ENCODE assay signal across 8 cellular contexts in the genomic region with DNA sequence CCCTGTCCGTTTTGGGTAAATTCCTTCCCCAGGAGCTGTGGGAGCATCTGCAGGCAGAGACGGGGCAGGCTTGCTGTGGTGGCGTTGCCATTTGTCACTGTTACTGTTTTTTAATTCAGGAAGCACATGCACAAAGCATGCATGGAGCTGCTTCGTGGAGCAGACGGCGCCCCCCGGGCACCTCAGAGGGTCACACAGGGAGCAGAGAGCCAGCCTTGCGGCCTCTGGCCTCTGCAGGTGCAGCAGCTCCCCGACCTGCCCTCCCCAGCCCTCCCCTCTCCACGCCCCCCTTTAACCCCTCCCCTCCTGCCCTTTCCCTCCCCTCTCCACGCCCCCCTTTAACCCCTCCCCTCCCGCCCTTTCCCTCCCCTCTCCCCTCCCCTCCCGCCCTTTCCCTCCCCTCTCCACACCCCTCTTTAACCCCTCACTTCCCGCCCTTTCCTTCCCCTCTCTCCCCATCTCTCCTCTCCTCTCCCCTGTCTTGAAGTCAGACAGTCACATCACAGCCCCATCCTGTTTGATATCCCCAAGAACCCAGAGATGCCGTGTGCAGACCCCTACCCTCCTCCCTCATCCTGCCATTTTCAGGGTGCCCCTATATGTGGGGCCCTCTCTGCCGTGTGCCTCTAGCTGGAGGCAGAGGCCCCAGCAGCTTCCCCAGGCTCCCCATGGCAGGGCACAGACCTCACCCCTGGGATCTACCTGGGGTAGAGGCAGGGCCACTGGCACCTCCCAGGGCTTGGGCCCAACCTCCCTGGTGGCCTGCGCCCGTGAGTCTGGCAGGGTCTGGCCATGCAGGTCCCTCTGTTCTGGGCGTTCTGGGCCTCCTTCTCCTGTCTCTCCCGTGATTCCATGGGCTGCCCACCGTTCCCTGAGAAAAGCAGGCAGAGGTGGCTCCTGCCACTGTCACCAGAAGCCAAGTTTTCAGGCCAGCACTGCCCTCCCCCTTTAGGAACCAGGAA. TPM values are rescaled to one million over a fixed set of nuclear protein-coding genes. Genes with fewer than 3 reads are reported as not detected.
DNase-seq lines count a peak whose midpoint lies in the region; ATAC-seq, FAIRE-seq and TF ChIP-seq lines count a peak whose summit lies in the region.

No MANE protein-coding gene starts in this region.

- H3K27me3 ChIP-seq in endodermal cell (ENCODE audit: control insufficient read depth, insufficient read depth, low read length, poor library complexity, severe bottlenecking) (no peaks in the 10 kb centered on the region), tibial artery (peaks cover 0 to 37% of the 10 kb centered on the region in 2 donors)

- no peaks in the 10 kb centered on the region for H3K27me3 Mint-ChIP-seq in activated CD4-positive, alpha-beta memory T cell treated with anti-CD3 and anti-CD28 coated beads, Interleukin-2, amount 10 ng/mL, durations not matched to agents 7 days and 5 days
- H3K27me3 Mint-ChIP-seq in endodermal cell (ENCODE audit: insufficient read depth), result no peaks in the 10 kb centered on the region

- H3K36me3 ChIP-seq in endodermal cell (ENCODE audit: control insufficient read depth, insufficient read depth, low read length), result no peaks in the 10 kb centered on the region
- H3K36me3 ChIP-seq in tibial artery, result no peaks in the 10 kb centered on the region

- 79 to 81% methylated on average over 9 to 18 of the region's 21 CpGs for WGBS in endodermal cell (ENCODE audit: insufficient coverage in 1 of 2, insufficient read length in 1 of 2), 2 experiments

- H3K9ac ChIP-seq in endodermal cell (ENCODE audit: extremely low read depth, low read length, poor library complexity, severe bottlenecking), result no peak overlapping the region

- no peaks in the 10 kb centered on the region for H3K9me3 Mint-ChIP-seq in activated CD4-positive, alpha-beta memory T cell treated with anti-CD3 and anti-CD28 coated beads, Interleukin-2, amount 10 ng/mL, durations not matched to agents 7 days and 5 days
- no peaks in the 10 kb centered on the region for H3K9me3 Mint-ChIP-seq in endodermal cell

- H3K4me1 Mint-ChIP-seq in activated CD4-positive, alpha-beta memory T cell treated with anti-CD3 and anti-CD28 coated beads, Interleukin-2, amount 10 ng/mL, durations not matched to agents 7 days and 5 days, result peaks cover 21% of the 10 kb centered on the region
- H3K4me1 Mint-ChIP-seq in endodermal cell, result peaks cover 7% of the 10 kb centered on the region

- DNase-seq in EH (ENCODE audit: low read depth) (peak; percentile 66), NCI-H1417 (lab: John Stamatoyannopoulos, UW) (peak; percentile 54 to 87 (median 83)), endodermal cell (peak; percentile 90), nucleus accumbens (lab: John Stamatoyannopoulos, UW) (peak in 33 of 56 donors; percentile 4 to 57 (median 35)), urothelium cell line (ENCODE audit: low spot score) (no peak), tibial artery (no peak)
- DNase-seq in activated CD4-positive, alpha-beta memory T cell treated with anti-CD3 and anti-CD28 coated beads, Interleukin-2, amount 10 ng/mL, durations not matched to agents 7 days and 5 days, result peak; percentile 43

- H3K4me3 ChIP-seq in endodermal cell (ENCODE audit: low read length) (no peak overlapping the region), tibial artery (no peak overlapping the region)

- no peak overlapping the region for H3K27ac Mint-ChIP-seq in activated CD4-positive, alpha-beta memory T cell treated with anti-CD3 and anti-CD28 coated beads, Interleukin-2, amount 10 ng/mL, durations not matched to agents 7 days and 5 days
- H3K27ac Mint-ChIP-seq in endodermal cell, result no peak overlapping the region

- no peaks in the 10 kb centered on the region for H3K36me3 Mint-ChIP-seq in activated CD4-positive, alpha-beta memory T cell treated with anti-CD3 and anti-CD28 coated beads, Interleukin-2, amount 10 ng/mL, durations not matched to agents 7 days and 5 days (ENCODE audit: low read depth)
- no peaks in the 10 kb centered on the region for H3K36me3 Mint-ChIP-seq in endodermal cell (ENCODE audit: low read depth)

- POLR2A ChIA-PET in activated CD4-positive, alpha-beta memory T cell treated with anti-CD3 and anti-CD28 coated beads, Interleukin-2, amount 10 ng/mL, durations not matched to agents 7 days and 5 days (lab: Charles Lee), result interaction anchor here (1.3 kb wide), 1 partner anchor 127 kb away, joined by 4 read pairs; no protein-coding TSS in a partner anchor

- CTCF ChIA-PET in activated CD4-positive, alpha-beta memory T cell treated with anti-CD3 and anti-CD28 coated beads, Interleukin-2, amount 10 ng/mL, durations not matched to agents 7 days and 5 days (lab: Charles Lee), result interaction anchor here (1.1 kb wide), 1 partner anchor 25 kb away, joined by 3 read pairs; no protein-coding TSS in a partner anchor

- H3K4me1 ChIP-seq in endodermal cell (ENCODE audit: control insufficient read depth, insufficient read depth, low read length) (peaks cover 5% of the 10 kb centered on the region), tibial artery (peaks cover 0 to 28% (median 22%) of the 10 kb centered on the region in 4 donors)

- no peak for ATAC-seq in GM18502 (IDR thresholded peaks at IDR 0.05; ENCODE audit: poor library complexity, unreplicated experiment)

- H3K27ac ChIP-seq in endodermal cell (ENCODE audit: low read depth, low read length), result peak overlapping the region; percentile 44
- no peak overlapping the region for H3K27ac ChIP-seq in tibial artery

- FAIRE-seq in urothelium cell line (lab: Jason Lieb, UNC), result no peak

- H3K9me3 ChIP-seq in endodermal cell (ENCODE audit: control insufficient read depth, low read length), result no peaks in the 10 kb centered on the region
- H3K9me3 ChIP-seq in tibial artery, result no peaks in the 10 kb centered on the region

- intact Hi-C loops in tibial artery (cut with DNase I; ENCODE audit: low total_unique reads), result no loop called here

- TF ChIP-seq CTCF in endodermal cell (conservative IDR thresholded peaks at IDR 0.05) (no peak), tibial artery (IDR thresholded peaks at IDR 0.05) (no peak)

- no peak overlapping the region for H3K4me3 Mint-ChIP-seq in activated CD4-positive, alpha-beta memory T cell treated with anti-CD3 and anti-CD28 coated beads, Interleukin-2, amount 10 ng/mL, durations not matched to agents 7 days and 5 days
- H3K4me3 Mint-ChIP-seq in endodermal cell, result no peak overlapping the region

RNA-seq across cellular contexts. Expression of a gene that starts 29.6 kb away (rescaled TPM):
- total RNA-seq in activated CD4-positive, alpha-beta memory T cell treated with anti-CD3 and anti-CD28 coated beads, Interleukin-2, amount 10 ng/mL, durations not matched to agents 7 days and 5 days, result 10 to 100 TPM; 28.1 to 29.5 TPM
- 10 to 100 TPM; 47.9 to 48.4 TPM for total RNA-seq in endodermal cell
- 43.3 TPM for polyA plus RNA-seq in endodermal cell (2013, experiment 1 of 2)
- polyA plus RNA-seq in endodermal cell (2013, experiment 2 of 2), result 38.8 TPM

Comparison
In these comparisons a context has a peak if more than half of its experiments do, and no peak if none do; other contexts are left out.
1. DNase-seq: peak in EH (single experiment), NCI-H1417 (3 of 3), activated CD4-positive, alpha-beta memory T cell treated with anti-CD3 and anti-CD28 coated beads, Interleukin-2, amount 10 ng/mL, durations not matched to agents 7 days and 5 days (single experiment), endodermal cell (single experiment) and nucleus accumbens (33 of 56); none in urothelium cell line (single experiment) and tibial artery (0 of 2).